Comparison of ENCODE assay signal across 11 cellular contexts in genomic region chr19:13866463-13867046, GRCh38. TPM values are rescaled to one million over a fixed set of nuclear protein-coding genes. Genes with fewer than 3 reads are reported as not detected.
A peak's percentile ranks its signal among the peaks of the same experiment; 100 is the strongest.
DNase-seq lines count a peak whose midpoint lies in the region; ATAC-seq and TF ChIP-seq lines count a peak whose summit lies in the region.
"Had no signal": no experiment of that assay in that cellular context is flagged by ENCODE, and none has a peak within 500 bp of the region (broad histone marks: within the 10 kb centered on the region; RNA-seq: fewer than 3 reads in every experiment).

No MANE protein-coding gene starts in this region.

- ATAC-seq in HG02678 (IDR thresholded peaks at IDR 0.05; ENCODE audit: unreplicated experiment) = no peak

- H3K4me1 Mint-ChIP-seq in brain = peaks cover 62% of the 10 kb centered on the region

- in situ Hi-C loops in HAP-1 (cut with MboI; ENCODE audit: low sequenced_read_pairs) (no loop called here), GM13976 (cut with MboI; ENCODE audit: low sequenced_read_pairs, unreplicated experiment) (loop anchor here (25.0 kb wide), 1 partner anchor 604 kb away; no protein-coding TSS in a partner anchor)

- H3K36me3 ChIP-seq in A673 (ENCODE audit: insufficient read depth, low read length, poor library complexity, severe bottlenecking) (no peaks in the 10 kb centered on the region), HAP-1 (replicated peaks) (no peaks in the 10 kb centered on the region), ovary (no peaks in the 10 kb centered on the region)

- H3K27me3 ChIP-seq in A673 (replicated peaks; ENCODE audit: insufficient read depth, low read depth, low read length, poor library complexity) (no peaks in the 10 kb centered on the region), HAP-1 (ENCODE audit: low read depth) (no peaks in the 10 kb centered on the region), ovary (no peaks in the 10 kb centered on the region)

- CTCF ChIA-PET in A673 (lab: Charles Lee) = no interaction called here

- peak overlapping the region; percentile 90 to 98 (median 96) for H3K27ac Mint-ChIP-seq in brain

- H3K9me3 ChIP-seq in A673 (ENCODE audit: low read depth, low read length, poor library complexity, severe bottlenecking) (no peaks in the 10 kb centered on the region), HAP-1 (no peaks in the 10 kb centered on the region), ovary (no peaks in the 10 kb centered on the region)

- H3K4me3 Mint-ChIP-seq in brain = peak overlapping the region; percentile 86 to 91 (median 89)

- H3K36me3 Mint-ChIP-seq in brain = peaks cover 28% of the 10 kb centered on the region

- TF ChIP-seq CTCF in A673 (conservative IDR thresholded peaks at IDR 0.05; ENCODE audit: low read depth, low read length) = no peak
- TF ChIP-seq CTCF in brain (conservative IDR thresholded peaks at IDR 0.05) = no peak
- TF ChIP-seq CTCF in ovary (IDR thresholded peaks at IDR 0.05) = no peak
- TF ChIP-seq CTCF in GM13976 (IDR thresholded peaks at IDR 0.05; ENCODE audit: borderline replicate concordance, control extremely low read depth, extremely low read depth, insufficient read depth, missing control alignments) = no peak

- POLR2A ChIA-PET in A673 (lab: Charles Lee; ENCODE audit: low non-redundant PET) = no interaction called here

- no peak for TF ChIP-seq EP300 in ovary (IDR thresholded peaks at IDR 0.05)

- H3K27ac ChIP-seq in A673 (ENCODE audit: low read depth, low read length, poor library complexity, severe bottlenecking) (peak overlapping the region; percentile 78), ovary (no peak overlapping the region)

- intact Hi-C loops in A673 (cut with micrococcal nuclease; ENCODE audit: unreplicated experiment) (no loop called here), ovary (cut with DNase I) (loop anchor here in 3 of 4 donors (5.0 to 10.0 kb wide), 5 partner anchors 62 to 702 kb away; partner anchors contain the start of gene C19orf53 (in 1 of the 3))

- H3K27me3 Mint-ChIP-seq in brain = no peaks in the 10 kb centered on the region

- 76 to 84% (median 77%) methylated on average over 15 of the region's 15 CpGs for WGBS in ovary, 3 donors

- TF ChIP-seq POLR2A in ovary (IDR thresholded peaks at IDR 0.05) = no peak

- BruUV-seq in A673 (replicated peaks; lab: Mats Ljungman, UMichigan) = TSS peak; percentile 29

- H3K9me3 Mint-ChIP-seq in brain = peaks cover 0 to 6% (median 0%) of the 10 kb centered on the region in 5 experiments

- DNase-seq in A673 (ENCODE audit: low spot score) (no peak), HAP-1 (ENCODE audit: low spot score in 2 of 2) (no peak), midbrain (lab: John Stamatoyannopoulos, UW) (peak; percentile 26), SKM-1 treated with dmso at 0.1 percent for 144 hours (lab: John Stamatoyannopoulos, UW; ENCODE audit: unreplicated experiment) (no peak), ovary (no peak), GM13976 (ENCODE audit: low spot score) (no peak)
- DNase-seq: aorta, Kasumi-1 had no signal

- H3K4me1 ChIP-seq in A673 (ENCODE audit: insufficient read depth, low read length, poor library complexity, severe bottlenecking) = peaks cover 9% of the 10 kb centered on the region
- H3K4me1 ChIP-seq in HAP-1 = peaks cover 5% of the 10 kb centered on the region
- no peaks in the 10 kb centered on the region for H3K4me1 ChIP-seq in ovary (ENCODE audit: insufficient read depth)

- H3K4me3 ChIP-seq in A673 (ENCODE audit: low read depth, low read length, poor library complexity, severe bottlenecking) (peak overlapping the region; percentile 73), HAP-1 (peak overlapping the region; percentile 44), ovary (no peak overlapping the region)
- H3K4me3 ChIP-seq: lung had no signal

RNA-seq across cellular contexts. Expression of gene NANOS3, which starts 10.4 kb away (rescaled TPM):
- 4.9 and 7.1 TPM in 2 replicates for total RNA-seq in A673 (2021)
- 14.6 TPM for polyA plus RNA-seq in brain (ENCODE audit: insufficient read depth, low read depth, low replicate concordance)
- 1 to 10 TPM in 3 of 7 donors, under 1 TPM in 1, not detected in 3; 0.98 to 2.4 (median 1.3) TPM for total RNA-seq in ovary
- polyA plus RNA-seq in ovary = under 1 TPM in 1 of 2 donors, not detected in 1; 0.30 TPM

RNA-seq across cellular contexts. Expression of gene BRME1, which starts 39.4 kb away (rescaled TPM):
- total RNA-seq in A673 (2021) (3.2 and 4.0 TPM in 2 replicates), ovary (1 to 10 TPM; 1.3 to 3.7 (median 2.3) TPM)
- polyA plus RNA-seq in brain (ENCODE audit: insufficient read depth, low read depth, low replicate concordance) (19.0 TPM), ovary (1 to 10 TPM in 1 of 2 donors, under 1 TPM in 1; 0.57 to 2.8 TPM)

RNA-seq across cellular contexts. Expression of gene CC2D1A, which starts 39.4 kb away (rescaled TPM):
- total RNA-seq in A673 (2021) = 38.6 and 40.9 TPM in 2 replicates
- polyA plus RNA-seq in brain (ENCODE audit: insufficient read depth, low read depth, low replicate concordance) = 75.2 TPM
- 10 to 100 TPM; 21.0 to 38.1 (median 29.7) TPM for total RNA-seq in ovary
- polyA plus RNA-seq in ovary = 10 to 100 TPM; 13.1 to 24.1 TPM
